ENCODE assay signal across 9 cellular contexts in genomic region chr6:138289739-138290138, GRCh38.
DNase-seq lines count a peak whose midpoint lies in the region; ATAC-seq and TF ChIP-seq lines count a peak whose summit lies in the region.
"Had no signal": no experiment of that assay in that cellular context is flagged by ENCODE, and none has a peak within 500 bp of the region (broad histone marks: within the 10 kb centered on the region; RNA-seq: fewer than 3 reads in every experiment).

No MANE protein-coding gene starts in this region.

- ATAC-seq in activated T-helper 17 cell treated with anti-CD3 and anti-CD28 coated beads, Interleukin-2, amount 50 U/mL, for 72 hours (replicated peaks): peak; percentile 53

- no peak overlapping the region for H3K27ac Mint-ChIP-seq in activated T-helper 17 cell treated with anti-CD3 and anti-CD28 coated beads, Interleukin-2, amount 50 U/mL, for 72 hours
- H3K27ac Mint-ChIP-seq in nephron: no peak overlapping the region

- H3K4me1 Mint-ChIP-seq in activated T-helper 17 cell treated with anti-CD3 and anti-CD28 coated beads, Interleukin-2, amount 50 U/mL, for 72 hours: no peaks in the 10 kb centered on the region
- H3K4me1 Mint-ChIP-seq in nephron: no peaks in the 10 kb centered on the region

- H3K36me3 Mint-ChIP-seq in activated T-helper 17 cell treated with anti-CD3 and anti-CD28 coated beads, Interleukin-2, amount 50 U/mL, for 72 hours (ENCODE audit: low read depth): no peaks in the 10 kb centered on the region
- no peaks in the 10 kb centered on the region for H3K36me3 Mint-ChIP-seq in nephron (ENCODE audit: low read depth)

- POLR2A ChIA-PET in RWPE1 (lab: Yijun Ruan, JAX; ENCODE audit: low non-redundant PET): no interaction called here

- CTCF ChIA-PET in RWPE1 (lab: Yijun Ruan, JAX): interaction anchor here (0.6 kb wide), 1 partner anchor 982 kb away, joined by 3 read pairs; no protein-coding TSS in a partner anchor

- peak; percentile 55 to 79 (median 76) for DNase-seq in NCI-H1417 (lab: John Stamatoyannopoulos, UW)
- DNase-seq in NCI-H1417 treated with DMSO at 0.1 percent for 48 hours (lab: John Stamatoyannopoulos, UW): no peak
- DNase-seq in HT-29 (ENCODE audit: low spot score): peak; percentile 43
- no peak for DNase-seq in GF-D8 (lab: John Stamatoyannopoulos, UW)
- no peak for DNase-seq in CD1c-positive myeloid dendritic cell (ENCODE audit: extremely low spot score)
- DNase-seq in RWPE1 (ENCODE audit: low spot score): no peak
- DNase-seq: GM23248 had no signal

- H3K27me3 Mint-ChIP-seq in activated T-helper 17 cell treated with anti-CD3 and anti-CD28 coated beads, Interleukin-2, amount 50 U/mL, for 72 hours: peaks cover 3% of the 10 kb centered on the region
- no peaks in the 10 kb centered on the region for H3K27me3 Mint-ChIP-seq in nephron (ENCODE audit: low read depth)

- peak in 2 of 3 experiments; percentile 22 to 35 for TF ChIP-seq CTCF in nephron (IDR thresholded peaks at IDR 0.05; ENCODE audit: unreplicated experiment in 3 of 3)
- no peak for TF ChIP-seq CTCF in RWPE1 (conservative IDR thresholded peaks at IDR 0.05; ENCODE audit: low read depth)

- no peak overlapping the region; the same call in 1 of the 2 replicates for H3K27ac ChIP-seq in RWPE1
- H3K27ac ChIP-seq: GM23248 had no signal

- H3K4me3 Mint-ChIP-seq in activated T-helper 17 cell treated with anti-CD3 and anti-CD28 coated beads, Interleukin-2, amount 50 U/mL, for 72 hours: no peak overlapping the region
- H3K4me3 Mint-ChIP-seq in nephron: no peak overlapping the region

- H3K9me3 Mint-ChIP-seq in activated T-helper 17 cell treated with anti-CD3 and anti-CD28 coated beads, Interleukin-2, amount 50 U/mL, for 72 hours: no peaks in the 10 kb centered on the region
- H3K9me3 Mint-ChIP-seq in nephron: no peaks in the 10 kb centered on the region

Comparison
In these comparisons a context has a peak if more than half of its experiments do, and no peak if none do; other contexts are left out.
1. DNase-seq: peak in NCI-H1417 (3 of 3) and HT-29 (single experiment); none in NCI-H1417 treated with DMSO at 0.1 percent for 48 hours (single experiment), GF-D8 (single experiment), CD1c-positive myeloid dendritic cell (single experiment) and RWPE1 (single experiment).